Comparison of ENCODE assay signal across 22 cellular contexts in the genomic region with DNA sequence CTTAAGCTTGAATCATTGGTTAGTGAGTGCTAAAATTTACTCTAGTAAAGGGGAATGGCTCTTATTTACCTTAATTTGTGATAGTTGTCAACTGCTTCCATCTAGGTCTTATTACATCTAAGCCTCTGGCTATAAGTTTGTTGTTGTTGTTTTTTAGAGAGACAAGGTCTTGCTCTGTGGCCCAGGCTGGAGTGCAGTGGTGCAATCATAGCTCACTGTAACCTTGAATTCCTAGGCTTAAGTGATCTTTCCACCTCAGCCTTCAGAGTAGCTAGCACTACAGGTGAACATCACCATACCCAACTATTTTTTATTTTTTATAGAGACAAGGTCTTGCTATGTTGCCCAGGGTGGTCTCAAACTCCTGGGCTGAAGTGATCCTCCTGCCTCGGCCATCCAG.
"Had no signal": no experiment of that assay in that cellular context is flagged by ENCODE, and none has a peak within 500 bp of the region (broad histone marks: within the 10 kb centered on the region; RNA-seq: fewer than 3 reads in every experiment).

No MANE protein-coding gene starts in this region.

- DNase-seq: hippocampal formation; kidney glomerular epithelial cell; left cardiac atrium; lower lobe of right lung; midbrain; mucosa of descending colon; naive thymus-derived CD4-positive, alpha-beta T cell; ovary; retina; right cardiac atrium; sigmoid colon; spleen; stimulated activated CD4-positive, alpha-beta T cell treated with anti-CD3 and anti-CD28 coated beads, Interleukin-4, amount 100 ng/mL, for 24 hours; stimulated activated naive CD4-positive, alpha-beta T cell; substantia nigra; uterus had no signal

- H3K4me1 ChIP-seq: uterus had no signal

- H3K4me3 Mint-ChIP-seq: naive thymus-derived CD4-positive, alpha-beta T cell; natural killer cell treated with Interleukin-12 subunit alpha and Interleukin-12 subunit beta and Interleukin-15 and Interleukin-18, amount 100 ng/mL, for 72 hours; stimulated activated effector memory CD8-positive, alpha-beta T cell treated with anti-CD3 and anti-CD28 coated beads, Interleukin-12 subunit alpha, Interleukin-12 subunit beta, amount 100 ng/mL, for 72 hours; stimulated activated naive CD8-positive, alpha-beta T cell treated with anti-CD3 and anti-CD28 coated beads, Interleukin-15, Interleukin-2, amounts not matched to agents 100 ng/mL and 50 ng/mL, for 24 hours; type B pancreatic cell had no signal

- H3K4me3 ChIP-seq: lower lobe of right lung, mucosa of descending colon, ovary, sigmoid colon, spleen, tibial nerve, uterus had no signal

- H3K27ac Mint-ChIP-seq: natural killer cell treated with Interleukin-12 subunit alpha and Interleukin-12 subunit beta and Interleukin-15 and Interleukin-18, amount 100 ng/mL, for 72 hours; progenitor cell of endocrine pancreas; stimulated activated effector memory CD8-positive, alpha-beta T cell treated with anti-CD3 and anti-CD28 coated beads, Interleukin-12 subunit alpha, Interleukin-12 subunit beta, amount 100 ng/mL, for 72 hours; stimulated activated naive CD8-positive, alpha-beta T cell treated with anti-CD3 and anti-CD28 coated beads, Interleukin-15, Interleukin-2, amounts not matched to agents 100 ng/mL and 50 ng/mL, for 24 hours; type B pancreatic cell had no signal

- H3K27ac ChIP-seq: lower lobe of right lung, ovary, spleen, uterus had no signal

- H3K9me3 ChIP-seq: lower lobe of right lung, mucosa of descending colon, ovary, sigmoid colon, spleen, tibial nerve, uterus had no signal

- H3K9me3 Mint-ChIP-seq: naive thymus-derived CD4-positive, alpha-beta T cell; natural killer cell treated with Interleukin-12 subunit alpha and Interleukin-12 subunit beta and Interleukin-15 and Interleukin-18, amount 100 ng/mL, for 72 hours; stimulated activated effector memory CD8-positive, alpha-beta T cell treated with anti-CD3 and anti-CD28 coated beads, Interleukin-12 subunit alpha, Interleukin-12 subunit beta, amount 100 ng/mL, for 72 hours; stimulated activated naive CD8-positive, alpha-beta T cell treated with anti-CD3 and anti-CD28 coated beads, Interleukin-15, Interleukin-2, amounts not matched to agents 100 ng/mL and 50 ng/mL, for 24 hours; type B pancreatic cell had no signal

- H3K36me3 ChIP-seq: ovary had no signal

- H3K27me3 Mint-ChIP-seq: naive thymus-derived CD4-positive, alpha-beta T cell; natural killer cell treated with Interleukin-12 subunit alpha and Interleukin-12 subunit beta and Interleukin-15 and Interleukin-18, amount 100 ng/mL, for 72 hours; progenitor cell of endocrine pancreas; stimulated activated naive CD8-positive, alpha-beta T cell treated with anti-CD3 and anti-CD28 coated beads, Interleukin-15, Interleukin-2, amounts not matched to agents 100 ng/mL and 50 ng/mL, for 24 hours; type B pancreatic cell had no signal

- H3K27me3 ChIP-seq: ovary, sigmoid colon, spleen, tibial nerve, uterus had no signal
